ENCODE assay signal across 24 cellular contexts in the genomic region with DNA sequence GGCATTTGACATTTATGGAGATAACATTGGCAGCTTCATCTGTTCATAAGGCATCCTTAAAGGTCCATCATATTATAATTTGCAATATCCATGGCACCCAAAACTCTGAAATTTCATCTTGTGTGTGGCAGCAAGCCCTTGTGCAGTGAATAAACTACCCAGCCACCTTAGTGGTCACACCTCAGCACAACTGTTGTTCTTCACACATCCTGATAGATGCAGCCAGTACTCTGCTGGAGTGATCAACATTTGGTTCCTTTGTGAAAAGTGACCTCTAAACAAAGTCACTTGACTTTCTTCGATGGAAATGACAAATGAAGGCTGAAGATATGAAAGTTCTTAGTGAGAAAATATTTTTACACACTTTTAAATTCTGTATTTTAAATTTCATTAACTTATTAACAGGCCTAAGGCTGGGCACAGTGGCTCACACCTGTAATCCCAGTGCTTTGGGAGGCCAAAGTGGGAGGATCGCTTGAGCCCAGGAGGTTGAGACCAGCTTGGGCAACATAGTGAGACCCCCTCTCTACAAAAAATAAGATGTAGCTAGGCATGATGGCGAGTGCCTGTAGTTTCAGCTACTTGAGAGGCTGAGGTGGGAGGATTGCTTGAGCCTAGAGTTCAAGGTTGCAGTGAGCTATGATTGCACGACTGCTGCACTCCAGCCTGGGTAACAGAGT.
"Had no signal": no experiment of that assay in that cellular context is flagged by ENCODE, and none has a peak within 500 bp of the region (broad histone marks: within the 10 kb centered on the region; RNA-seq: fewer than 3 reads in every experiment).

No MANE protein-coding gene starts in this region.

- ATAC-seq: heart left ventricle; sciatic nerve; stimulated activated naive B cell treated with anti-CD40 and anti-IgM and Interleukin-4, amounts not matched to agents 10 μg/mL and 1 μg/mL and 100 μg/mL, for 72 hours; stimulated activated naive CD8-positive, alpha-beta T cell treated with anti-CD3 and anti-CD28 coated beads, Interleukin-15, Interleukin-2, amounts not matched to agents 100 U/mL and 50 U/mL, for 24 hours; upper lobe of right lung had no signal

- H3K4me3 Mint-ChIP-seq: naive B cell; nephron progenitor cell; neural progenitor cell; stimulated activated naive B cell treated with anti-CD40 and anti-IgM and Interleukin-4, amounts not matched to agents 10 μg/mL and 1 μg/mL and 100 μg/mL, for 72 hours had no signal

- H3K9me3 ChIP-seq: heart left ventricle, left ventricle myocardium inferior, ovary, right atrium auricular region, suprapubic skin, thoracic aorta, tibial artery, upper lobe of right lung had no signal

- H3K9me3 Mint-ChIP-seq: naive B cell; nephron progenitor cell; stimulated activated naive B cell treated with anti-CD40 and anti-IgM and Interleukin-4, amounts not matched to agents 10 μg/mL and 1 μg/mL and 100 μg/mL, for 72 hours had no signal

- FAIRE-seq: urothelium cell line had no signal

- H3K9ac ChIP-seq: neural progenitor cell had no signal

- H3K27me3 ChIP-seq: heart left ventricle, neural progenitor cell, ovary, right atrium auricular region, suprapubic skin, tibial artery, upper lobe of right lung had no signal

- H3K36me3 Mint-ChIP-seq: naive B cell; stimulated activated naive B cell treated with anti-CD40 and anti-IgM and Interleukin-4, amounts not matched to agents 10 μg/mL and 1 μg/mL and 100 μg/mL, for 72 hours had no signal

- DNase-seq: heart left ventricle; islet precursor cell; left ventricle myocardium inferior; naive B cell; nephron progenitor cell; ovary; stimulated activated CD4-positive, alpha-beta T cell treated with anti-CD3 and anti-CD28 coated beads, Interleukin-12 subunit alpha, Interleukin-12 subunit beta, amount 100 ng/mL, for 4 hours; stimulated activated CD4-positive, alpha-beta T cell treated with anti-CD3 and anti-CD28 coated beads, Interleukin-15, amount 100 ng/mL, for 24 hours; stimulated activated CD4-positive, alpha-beta T cell treated with anti-CD3 and anti-CD28 coated beads, Interleukin-2, amount 100 ng/mL, for 24 hours; stimulated activated CD4-positive, alpha-beta T cell treated with anti-CD3 and anti-CD28 coated beads, Interleukin-4, amount 100 ng/mL, for 1 hour; stimulated activated naive B cell treated with anti-CD40 and anti-IgM and Interleukin-4, amounts not matched to agents 10 μg/mL and 1 μg/mL and 100 μg/mL, for 72 hours; stimulated activated naive CD8-positive, alpha-beta T cell treated with anti-CD3 and anti-CD28 coated beads, Interleukin-15, Interleukin-2, amounts not matched to agents 100 U/mL and 50 U/mL, for 24 hours; tibial artery; trophoblast cell; upper lobe of right lung had no signal

- H3K27ac Mint-ChIP-seq: naive B cell; neural progenitor cell; progenitor cell of endocrine pancreas; stimulated activated naive B cell treated with anti-CD40 and anti-IgM and Interleukin-4, amounts not matched to agents 10 μg/mL and 1 μg/mL and 100 μg/mL, for 72 hours had no signal

- H2AFZ ChIP-seq: neural progenitor cell had no signal

- H3K27ac ChIP-seq: heart left ventricle, left ventricle myocardium inferior, neural progenitor cell, ovary, right atrium auricular region, suprapubic skin, thoracic aorta, upper lobe of right lung had no signal

- H3K4me2 ChIP-seq: neural progenitor cell had no signal

- H3K27me3 Mint-ChIP-seq: progenitor cell of endocrine pancreas had no signal

- H3K36me3 ChIP-seq: heart left ventricle, left ventricle myocardium inferior, neural progenitor cell, ovary, right atrium auricular region, suprapubic skin, thoracic aorta, tibial artery, upper lobe of right lung had no signal

- H3K4me3 ChIP-seq: heart left ventricle, left ventricle myocardium inferior, lung, neural progenitor cell, ovary, right atrium auricular region, skin epidermis, suprapubic skin, thoracic aorta, tibial artery, upper lobe of right lung had no signal
